Comparison of ENCODE assay signal across 14 cellular contexts in genomic region chr17:77111916-77112315, GRCh38. TPM values are rescaled to one million over a fixed set of nuclear protein-coding genes. Genes with fewer than 3 reads are reported as not detected.
DNase-seq lines count a peak whose midpoint lies in the region; ATAC-seq and TF ChIP-seq lines count a peak whose summit lies in the region.
"Had no signal": no experiment of that assay in that cellular context is flagged by ENCODE, and none has a peak within 500 bp of the region (broad histone marks: within the 10 kb centered on the region; RNA-seq: fewer than 3 reads in every experiment).

No MANE protein-coding gene starts in this region.

- TF ChIP-seq CTCF in colonic mucosa (IDR thresholded peaks at IDR 0.05) (no peak), type B pancreatic cell (conservative IDR thresholded peaks at IDR 0.05) (no peak), omental fat pad (IDR thresholded peaks at IDR 0.05) (no peak)
- no peak for TF ChIP-seq CTCF in CD4-positive, alpha-beta T cell (IDR thresholded peaks at IDR 0.05)

- H3K27ac Mint-ChIP-seq in activated naive CD8-positive, alpha-beta T cell treated with anti-CD3 and anti-CD28 coated beads, Interleukin-2, amount 10 ng/mL, durations not matched to agents 7 days and 5 days = peak overlapping the region; percentile 49
- H3K27ac Mint-ChIP-seq in activated naive CD8-positive, alpha-beta T cell treated with anti-CD3 and anti-CD28 coated beads for 36 hours = no peak overlapping the region
- peak overlapping the region; percentile 32 for H3K27ac Mint-ChIP-seq in type B pancreatic cell
- no peak overlapping the region for H3K27ac Mint-ChIP-seq in CD4-positive, alpha-beta T cell
- H3K27ac Mint-ChIP-seq: endodermal cell had no signal

- intact Hi-C loops in colonic mucosa (cut with DNase I) = no loop called here
- intact Hi-C loops in CD4-positive, alpha-beta T cell (cut with DNase I, micrococcal nuclease) = no loop called here

- H3K36me3 Mint-ChIP-seq in activated naive CD8-positive, alpha-beta T cell treated with anti-CD3 and anti-CD28 coated beads, Interleukin-2, amount 10 ng/mL, durations not matched to agents 7 days and 5 days = peaks cover 7% of the 10 kb centered on the region
- peaks cover 5% of the 10 kb centered on the region for H3K36me3 Mint-ChIP-seq in activated naive CD8-positive, alpha-beta T cell treated with anti-CD3 and anti-CD28 coated beads for 36 hours
- no peaks in the 10 kb centered on the region for H3K36me3 Mint-ChIP-seq in type B pancreatic cell
- no peaks in the 10 kb centered on the region for H3K36me3 Mint-ChIP-seq in CD4-positive, alpha-beta T cell (ENCODE audit: low read depth)
- H3K36me3 Mint-ChIP-seq: naive B cell had no signal

- no peaks in the 10 kb centered on the region for H3K27me3 Mint-ChIP-seq in activated naive CD8-positive, alpha-beta T cell treated with anti-CD3 and anti-CD28 coated beads, Interleukin-2, amount 10 ng/mL, durations not matched to agents 7 days and 5 days
- no peaks in the 10 kb centered on the region for H3K27me3 Mint-ChIP-seq in activated naive CD8-positive, alpha-beta T cell treated with anti-CD3 and anti-CD28 coated beads for 36 hours
- no peaks in the 10 kb centered on the region for H3K27me3 Mint-ChIP-seq in type B pancreatic cell
- H3K27me3 Mint-ChIP-seq in CD4-positive, alpha-beta T cell = no peaks in the 10 kb centered on the region
- H3K27me3 Mint-ChIP-seq: naive B cell had no signal

- H3K27me3 ChIP-seq in colonic mucosa (no peaks in the 10 kb centered on the region), mucosa of stomach (ENCODE audit: control insufficient read depth, insufficient read depth, low read length) (no peaks in the 10 kb centered on the region)
- no peaks in the 10 kb centered on the region for H3K27me3 ChIP-seq in CD4-positive, alpha-beta T cell (ENCODE audit: control insufficient read depth, insufficient read depth, low read length)

- no peak for ATAC-seq in activated naive CD8-positive, alpha-beta T cell treated with anti-CD3 and anti-CD28 coated beads, Interleukin-2, amount 10 ng/mL, durations not matched to agents 7 days and 5 days (ENCODE audit: low read depth)
- ATAC-seq in CD4-positive, alpha-beta T cell (ENCODE audit: poor library complexity) = no peak
- ATAC-seq in omental fat pad (ENCODE audit: low FRiP score) = no peak
- ATAC-seq: stimulated activated naive CD8-positive, alpha-beta T cell treated with anti-CD3 and anti-CD28 coated beads, Interleukin-15, Interleukin-2, amounts not matched to agents 100 U/mL and 50 U/mL, for 24 hours had no signal

- no peaks in the 10 kb centered on the region for H3K9me3 ChIP-seq in colonic mucosa
- no peaks in the 10 kb centered on the region for H3K9me3 ChIP-seq in mucosa of stomach (ENCODE audit: control insufficient read depth, low read length)
- H3K9me3 ChIP-seq in CD4-positive, alpha-beta T cell (ENCODE audit: control insufficient read depth, low read length) = no peaks in the 10 kb centered on the region

- peaks cover 42% of the 10 kb centered on the region for H3K4me1 Mint-ChIP-seq in activated naive CD8-positive, alpha-beta T cell treated with anti-CD3 and anti-CD28 coated beads, Interleukin-2, amount 10 ng/mL, durations not matched to agents 7 days and 5 days
- peaks cover 25% of the 10 kb centered on the region for H3K4me1 Mint-ChIP-seq in activated naive CD8-positive, alpha-beta T cell treated with anti-CD3 and anti-CD28 coated beads for 36 hours
- H3K4me1 Mint-ChIP-seq in type B pancreatic cell (ENCODE audit: unreplicated experiment) = peaks cover 16% of the 10 kb centered on the region
- H3K4me1 Mint-ChIP-seq in CD4-positive, alpha-beta T cell (ENCODE audit: low read depth) = peaks cover 28% of the 10 kb centered on the region

- H3K4me1 ChIP-seq in colonic mucosa (no peaks in the 10 kb centered on the region), mucosa of stomach (ENCODE audit: control insufficient read depth, insufficient read depth, low read length) (peaks cover 10% of the 10 kb centered on the region)

- H3K9me3 Mint-ChIP-seq in activated naive CD8-positive, alpha-beta T cell treated with anti-CD3 and anti-CD28 coated beads, Interleukin-2, amount 10 ng/mL, durations not matched to agents 7 days and 5 days = no peaks in the 10 kb centered on the region
- no peaks in the 10 kb centered on the region for H3K9me3 Mint-ChIP-seq in activated naive CD8-positive, alpha-beta T cell treated with anti-CD3 and anti-CD28 coated beads for 36 hours
- H3K9me3 Mint-ChIP-seq in type B pancreatic cell = no peaks in the 10 kb centered on the region
- H3K9me3 Mint-ChIP-seq in CD4-positive, alpha-beta T cell = no peaks in the 10 kb centered on the region
- H3K9me3 Mint-ChIP-seq: endodermal cell, naive B cell had no signal

- H3K4me3 Mint-ChIP-seq in activated naive CD8-positive, alpha-beta T cell treated with anti-CD3 and anti-CD28 coated beads, Interleukin-2, amount 10 ng/mL, durations not matched to agents 7 days and 5 days = no peak overlapping the region
- no peak overlapping the region for H3K4me3 Mint-ChIP-seq in activated naive CD8-positive, alpha-beta T cell treated with anti-CD3 and anti-CD28 coated beads for 36 hours
- no peak overlapping the region for H3K4me3 Mint-ChIP-seq in type B pancreatic cell
- no peak overlapping the region for H3K4me3 Mint-ChIP-seq in CD4-positive, alpha-beta T cell
- H3K4me3 Mint-ChIP-seq: endodermal cell had no signal

- H3K4me3 ChIP-seq in colonic mucosa (no peak overlapping the region), mucosa of stomach (ENCODE audit: low read length) (no peak overlapping the region)

- H3K9ac ChIP-seq in colonic mucosa (ENCODE audit: low read depth in 2 of 2, low read length in 2 of 2) = no peak overlapping the region
- H3K9ac ChIP-seq in mucosa of stomach (ENCODE audit: low read length) = peak overlapping the region; percentile 8

- DNase-seq in activated naive CD8-positive, alpha-beta T cell treated with anti-CD3 and anti-CD28 coated beads, Interleukin-2, amount 10 ng/mL, durations not matched to agents 7 days and 5 days = no peak
- DNase-seq in activated naive CD8-positive, alpha-beta T cell treated with anti-CD3 and anti-CD28 coated beads for 36 hours = no peak
- no peak for DNase-seq in colonic mucosa
- DNase-seq in type B pancreatic cell (ENCODE audit: extremely low spot score, unreplicated experiment) = no peak
- DNase-seq in CD4-positive, alpha-beta T cell = no peak
- DNase-seq in omental fat pad (ENCODE audit: low spot score) = no peak
- DNase-seq in 8988T = no peak
- DNase-seq: ACHN; activated CD4-positive, alpha-beta T cell treated with anti-CD3 and anti-CD28 coated beads, Interleukin-2, amount 50 U/mL, for 48 hours; endodermal cell; naive B cell; NCI-H1048; stimulated activated naive CD8-positive, alpha-beta T cell treated with anti-CD3 and anti-CD28 coated beads, Interleukin-15, Interleukin-2, amounts not matched to agents 100 U/mL and 50 U/mL, for 24 hours had no signal

- H3K36me3 ChIP-seq in colonic mucosa (no peaks in the 10 kb centered on the region), mucosa of stomach (ENCODE audit: control insufficient read depth, insufficient read depth, low read length) (no peaks in the 10 kb centered on the region)

- CTCF ChIA-PET in CD4-positive, alpha-beta T cell (lab: Charles Lee) = interaction anchor here (0.7 kb wide), 1 partner anchor 31 kb away, joined by 3 read pairs; no protein-coding TSS in a partner anchor

- POLR2A ChIA-PET in activated naive CD8-positive, alpha-beta T cell treated with anti-CD3 and anti-CD28 coated beads, Interleukin-2, amount 10 ng/mL, durations not matched to agents 7 days and 5 days (lab: Charles Lee) = no interaction called here
- POLR2A ChIA-PET in CD4-positive, alpha-beta T cell (lab: Charles Lee) = no interaction called here

- peak overlapping the region; percentile 53 for H3K27ac ChIP-seq in colonic mucosa
- H3K27ac ChIP-seq in CD4-positive, alpha-beta T cell (ENCODE audit: low read depth, low read length) = no peak overlapping the region

RNA-seq across cellular contexts. Expression of gene SEC14L1, which starts 28.9 kb away (rescaled TPM):
- 10 to 100 TPM; 74.6 to 77.5 TPM for total RNA-seq in activated naive CD8-positive, alpha-beta T cell treated with anti-CD3 and anti-CD28 coated beads, Interleukin-2, amount 10 ng/mL, durations not matched to agents 7 days and 5 days
- total RNA-seq in activated naive CD8-positive, alpha-beta T cell treated with anti-CD3 and anti-CD28 coated beads for 36 hours = 10 to 100 TPM; 56.9 to 59.6 TPM
- total RNA-seq in colonic mucosa (10 to 100 TPM; 31.0 to 38.8 TPM), type B pancreatic cell (ENCODE audit: low replicate concordance) (42.3 and 74.9 TPM in 2 replicates), omental fat pad (100 to 1,000 TPM in 3 of 4 donors, 10 to 100 TPM in 1; 72.8 to 330 (median 113) TPM)
- 10 to 100 TPM; 97.3 to 98.5 TPM for total RNA-seq in CD4-positive, alpha-beta T cell

Comparison
In these comparisons a context has a peak if more than half of its experiments do, and no peak if none do; other contexts are left out.
1. H3K27ac Mint-ChIP-seq: peak in activated naive CD8-positive, alpha-beta T cell treated with anti-CD3 and anti-CD28 coated beads, Interleukin-2, amount 10 ng/mL, durations not matched to agents 7 days and 5 days (single experiment) and type B pancreatic cell (single experiment); none in activated naive CD8-positive, alpha-beta T cell treated with anti-CD3 and anti-CD28 coated beads for 36 hours (single experiment) and CD4-positive, alpha-beta T cell (single experiment).